ENCODE assay signal across 10 cellular contexts in genomic region chr11:44939673-44940072, GRCh38. TPM values are rescaled to one million over a fixed set of nuclear protein-coding genes. Genes with fewer than 3 reads are reported as not detected.
DNase-seq lines count a peak whose midpoint lies in the region; ATAC-seq and TF ChIP-seq lines count a peak whose summit lies in the region.
"Had no signal": no experiment of that assay in that cellular context is flagged by ENCODE, and none has a peak within 500 bp of the region (broad histone marks: within the 10 kb centered on the region; RNA-seq: fewer than 3 reads in every experiment).

No MANE protein-coding gene starts in this region.

- ATAC-seq in sciatic nerve, result peak; percentile 6
- no peak for ATAC-seq in HG02852 (IDR thresholded peaks at IDR 0.05; ENCODE audit: unreplicated experiment)

- TF ChIP-seq CTCF in fibroblast of villous mesenchyme (IDR thresholded peaks at IDR 0.05; ENCODE audit: insufficient read depth, low read depth, low read length) (peak; percentile 29), coronary artery (IDR thresholded peaks at IDR 0.05) (no peak)

- peaks cover 3% of the 10 kb centered on the region for H3K36me3 ChIP-seq in H7 (replicated peaks; ENCODE audit: control insufficient read depth, insufficient read depth, low read length)

- DNase-seq in H7, result peak; percentile 89
- peak; percentile 31 for DNase-seq in SK-MEL-5 (ENCODE audit: low read depth, low spot score)
- peak; percentile 10 for DNase-seq in fibroblast of villous mesenchyme (ENCODE audit: low read depth)
- no peak for DNase-seq in sciatic nerve (ENCODE audit: low spot score)
- DNase-seq in coronary artery (ENCODE audit: low spot score), result no peak
- DNase-seq in cerebellum (ENCODE audit: low spot score), result no peak
- no peak for DNase-seq in hepatic stellate cell (ENCODE audit: low spot score)

- intact Hi-C loops in sciatic nerve (cut with DNase I), result loop anchor here (10.0 kb wide), 1 partner anchor 355 kb away; no protein-coding TSS in a partner anchor

- peak overlapping the region in 1 of 2 donors; percentile 68 for H3K27ac ChIP-seq in coronary artery
- H3K27ac ChIP-seq: SK-N-MC had no signal

- in situ Hi-C loops in SK-MEL-5 (cut with HindIII; ENCODE audit: low pct_unique_long_range_greater_than_20kb, low sequenced_read_pairs), result no loop called here

- no peak overlapping the region for H3K4me3 ChIP-seq in H7 (ENCODE audit: insufficient read depth, low read depth, low read length)
- no peak overlapping the region for H3K4me3 ChIP-seq in fibroblast of villous mesenchyme (ENCODE audit: low read depth, low read length)
- H3K4me3 ChIP-seq in coronary artery, result no peak overlapping the region
- H3K4me3 ChIP-seq: lung, SK-N-MC had no signal

- no peaks in the 10 kb centered on the region for H3K27me3 ChIP-seq in H7 (ENCODE audit: control insufficient read depth, insufficient read depth, low read length)

RNA-seq across cellular contexts. Expression of gene TP53I11, which starts 11.0 kb away (rescaled TPM):
- total RNA-seq in H7 (2014; rRNA removed; shearing (Covaris generic)), result 34.6 and 46.9 TPM in 2 replicates
- total RNA-seq in SK-MEL-5 (2014; rRNA removed; shearing (Covaris generic)), result 3.2 and 4.0 TPM in 2 replicates
- polyA plus RNA-seq in SK-MEL-5 (2015; cell fraction: cytosol; rRNA removed), result 25.8 and 28.9 TPM in 2 replicates
- 11.3 and 12.8 TPM in 2 replicates for polyA plus RNA-seq in SK-MEL-5 (2015; cell fraction: nucleus; rRNA removed)
- total RNA-seq in fibroblast of villous mesenchyme (25.8 and 38.4 TPM in 2 replicates), sciatic nerve (101 TPM), cerebellum (14.4 TPM)

Comparison
In these comparisons a context has a peak if more than half of its experiments do, and no peak if none do; other contexts are left out.
1. DNase-seq: peak in H7 (single experiment), SK-MEL-5 (single experiment) and fibroblast of villous mesenchyme (single experiment); none in sciatic nerve (single experiment), coronary artery (single experiment), cerebellum (single experiment) and hepatic stellate cell (single experiment).